31 cellular contexts compared by ENCODE assay signal in the genomic region with DNA sequence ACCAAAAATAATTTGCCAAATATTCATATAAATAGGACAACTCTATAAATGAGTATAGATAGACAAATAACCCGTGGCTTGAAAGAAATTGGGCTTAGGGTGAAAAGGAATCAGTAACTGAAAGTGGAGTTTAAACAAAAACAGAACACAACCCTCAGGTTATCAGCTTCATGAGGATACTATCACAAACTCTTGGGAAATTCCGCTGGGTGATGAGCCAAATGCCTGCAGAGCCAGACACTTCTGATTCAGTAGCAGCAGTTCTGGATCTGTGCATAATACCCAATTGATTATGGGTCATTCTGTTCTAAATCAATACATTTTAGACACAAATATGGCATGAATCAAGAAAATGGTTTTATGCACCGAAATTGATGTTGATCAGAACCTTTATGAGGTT.
"Had no signal": no experiment of that assay in that cellular context is flagged by ENCODE, and none has a peak within 500 bp of the region (broad histone marks: within the 10 kb centered on the region; RNA-seq: fewer than 3 reads in every experiment).

No MANE protein-coding gene starts in this region.

- H3K27me3 ChIP-seq: brain microvascular endothelial cell, dorsolateral prefrontal cortex had no signal

- DNase-seq: activated B cell treated with CpG ODN at 0.5 μM for 24 hours; activated CD4-positive, alpha-beta T cell treated with anti-CD3 and anti-CD28 coated beads for 48 hours; activated CD4-positive, alpha-beta T cell treated with anti-CD3 and anti-CD28 coated beads, Interleukin-2, amount 50 U/mL, for 1 hour; activated CD4-positive, alpha-beta T cell treated with anti-CD3 and anti-CD28 coated beads, Interleukin-2, amount 50 U/mL, for 48 hours; activated CD8-positive, alpha-beta memory T cell treated with anti-CD3 and anti-CD28 coated beads for 24 hours; activated CD8-positive, alpha-beta T cell treated with anti-CD3 and anti-CD28 coated beads for 36 hours; activated effector memory CD4-positive, alpha-beta T cell treated with Interleukin-2 at 50 U/mL for 16 hours; activated gamma-delta T cell treated with Interleukin-2 at 50 U/mL for 16 hours; activated naive CD4-positive, alpha-beta T cell treated with anti-CD3 and anti-CD28 coated beads, Interleukin-2, amount 50 U/mL, for 16 hours; activated naive CD4-positive, alpha-beta T cell treated with Interleukin-2 at 50 U/mL for 16 hours; activated naive CD8-positive, alpha-beta T cell treated with anti-CD3 and anti-CD28 coated beads, Interleukin-2, amount 10 ng/mL, durations not matched to agents 7 days and 5 days; activated T-cell treated with anti-CD3 and anti-CD28 coated beads, Interleukin-2, amount 50 U/mL, for 4 hours; amniotic stem cell; anterior cingulate cortex; brain microvascular endothelial cell; dorsolateral prefrontal cortex; effector memory CD4-positive, alpha-beta T cell; endodermal cell; foreskin fibroblast; head of caudate nucleus; hippocampal formation; T-helper 17 cell; T1000; WERI-Rb-1 had no signal

- H3K27ac ChIP-seq: brain microvascular endothelial cell, coronary artery, dorsolateral prefrontal cortex, WERI-Rb-1 had no signal

- H3K4me3 ChIP-seq: coronary artery, dorsolateral prefrontal cortex had no signal

- FAIRE-seq: astrocyte, bronchial epithelial cell, frontal cortex had no signal

- H3K36me3 ChIP-seq: brain microvascular endothelial cell, WERI-Rb-1 had no signal

- ATAC-seq: activated CD4-positive, CD25-positive, alpha-beta regulatory T cell treated with anti-CD3 and anti-CD28 coated beads, Interleukin-2, amount 50 U/mL, for 24 hours; activated CD8-positive, alpha-beta T cell treated with anti-CD3 and anti-CD28 coated beads for 36 hours; activated T-cell treated with anti-CD3 and anti-CD28 coated beads, Interleukin-2, amount 50 U/mL, for 4 hours; activated T-helper 17 cell treated with anti-CD3 and anti-CD28 coated beads, Interleukin-2, amount 50 U/mL, for 72 hours; esophagus mucosa; T-helper 17 cell had no signal
